1 cellular context compared by ENCODE assay signal in genomic region chr17:7394452-7395191, GRCh38.
TF ChIP-seq lines count a peak whose summit lies in the region.

TSS of gene PLSCR3 (minus strand) at chr17:7394525. CDS start at chr17:7394110, 415 bp downstream.

TF ChIP-seq in K562, 482 proteins besides CTCF, POLR2A, EP300 and RAD21 (continued from another document and continues in another):
- peak; percentile 48; the same call in 1 of the 2 replicates for TF ChIP-seq CREB3L1 (IDR thresholded peaks at IDR 0.05; ENCODE audit: borderline replicate concordance, low read depth)
- TF ChIP-seq ZKSCAN3 (CRISPR knock-in tag; IDR thresholded peaks at IDR 0.05), result no peak
- TF ChIP-seq ETV6 (IDR thresholded peaks at IDR 0.05; ENCODE audit: borderline replicate concordance in 1 of 2, low read depth in 2 of 2, low read length in 1 of 2), result no peak
- no peak for TF ChIP-seq ETV6 (CRISPR knock-in tag; IDR thresholded peaks at IDR 0.05; ENCODE audit: borderline replicate concordance)
- no peak for TF ChIP-seq ZNF699 (CRISPR knock-in tag; IDR thresholded peaks at IDR 0.05; ENCODE audit: insufficient replicate concordance)
- no peak for TF ChIP-seq SNAPC5 (CRISPR knock-in tag; IDR thresholded peaks at IDR 0.05)
- no peak for TF ChIP-seq NR2C2 (CRISPR knock-in tag; IDR thresholded peaks at IDR 0.05)
- TF ChIP-seq NR2C2 (tag; IDR thresholded peaks at IDR 0.05), result peak; percentile 59
- TF ChIP-seq ZBTB7A (IDR thresholded peaks at IDR 0.05; ENCODE audit: borderline replicate concordance, control insufficient read depth, low read depth, low read length), result peak; percentile 87
- no peak for TF ChIP-seq PTRF (tag; IDR thresholded peaks at IDR 0.05)
- TF ChIP-seq PYGO2 (tag; IDR thresholded peaks at IDR 0.05), result no peak
- peak; percentile 7; the same call in 1 of the 2 replicates for TF ChIP-seq NFE2 (IDR thresholded peaks at IDR 0.05; ENCODE audit: low read depth)
- no peak for TF ChIP-seq THRA (IDR thresholded peaks at IDR 0.05)
- peak; percentile 34 to 55; a peak in 2 of 4 replicates for TF ChIP-seq MNT (conservative IDR thresholded peaks at IDR 0.05)
- no peak for TF ChIP-seq HMBOX1 (IDR thresholded peaks at IDR 0.05)
- TF ChIP-seq SAP30 (IDR thresholded peaks at IDR 0.05; ENCODE audit: borderline replicate concordance, insufficient read depth, low read depth, low read length, poor library complexity, severe bottlenecking), result peak; percentile 56
- no peak for TF ChIP-seq ELF4 (CRISPR knock-in tag; IDR thresholded peaks at IDR 0.05)
- TF ChIP-seq SIX5 (IDR thresholded peaks at IDR 0.05; ENCODE audit: borderline replicate concordance in 1 of 2, insufficient read depth in 1 of 2, low read depth in 1 of 2, low read length in 2 of 2), result no peak
- TF ChIP-seq ZNF398 (CRISPR knock-in tag; IDR thresholded peaks at IDR 0.05), result no peak
- TF ChIP-seq ZNF609 (CRISPR knock-in tag; IDR thresholded peaks at IDR 0.05; ENCODE audit: borderline replicate concordance), result no peak
- TF ChIP-seq TRIM25 (IDR thresholded peaks at IDR 0.05; ENCODE audit: borderline replicate concordance), result no peak
- no peak for TF ChIP-seq CHCHD3 (CRISPR knock-in tag; IDR thresholded peaks at IDR 0.05)
- no peak for TF ChIP-seq MITF (IDR thresholded peaks at IDR 0.05)
- TF ChIP-seq ZNF239 (CRISPR knock-in tag; IDR thresholded peaks at IDR 0.05), result no peak
- no peak for TF ChIP-seq ZBTB33 (CRISPR knock-in tag; IDR thresholded peaks at IDR 0.05)
- TF ChIP-seq ATF4 (CRISPR knock-in tag; IDR thresholded peaks at IDR 0.05), result no peak
- no peak for TF ChIP-seq GTF2F1 (IDR thresholded peaks at IDR 0.05; ENCODE audit: low read depth, low read length)
- peak; percentile 59; the same call in 1 of the 2 replicates for TF ChIP-seq C11orf30 (IDR thresholded peaks at IDR 0.05; ENCODE audit: low read depth)
- TF ChIP-seq ZBTB34 (CRISPR knock-in tag; IDR thresholded peaks at IDR 0.05), result no peak
- TF ChIP-seq ZNF707 (CRISPR knock-in tag; conservative IDR thresholded peaks at IDR 0.05), result no peak
- TF ChIP-seq EGR1 (conservative IDR thresholded peaks at IDR 0.05), result no peak
- TF ChIP-seq MEF2D (tag; conservative IDR thresholded peaks at IDR 0.05; ENCODE audit: low read depth), result no peak
- TF ChIP-seq ZFP91 (CRISPR knock-in tag; IDR thresholded peaks at IDR 0.05), result no peak
- TF ChIP-seq NFIX (CRISPR knock-in tag; IDR thresholded peaks at IDR 0.05; ENCODE audit: low read depth), result no peak
- TF ChIP-seq KHSRP (IDR thresholded peaks at IDR 0.05), result no peak
